Comparison of ENCODE assay signal across 12 cellular contexts in the genomic region with DNA sequence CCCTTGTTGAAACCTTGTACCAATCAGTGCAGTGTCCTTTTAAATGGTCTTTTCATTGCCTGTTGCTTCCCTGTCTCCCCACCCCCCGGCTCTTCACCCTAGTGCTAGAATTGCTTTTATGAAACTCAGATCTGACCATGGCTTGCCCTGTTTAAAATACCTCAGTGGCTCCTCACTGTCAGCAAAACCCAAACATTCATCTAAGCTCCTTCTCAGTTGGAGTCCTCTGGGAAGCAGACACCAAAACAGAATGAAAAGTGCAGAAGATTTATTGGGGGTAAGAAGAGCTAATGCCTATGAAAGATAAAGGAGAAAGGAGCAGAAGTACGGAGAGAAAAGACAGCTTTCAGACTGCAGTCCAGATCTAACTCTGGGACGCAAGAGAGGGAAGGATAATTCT. TPM values are rescaled to one million over a fixed set of nuclear protein-coding genes. Genes with fewer than 3 reads are reported as not detected.
DNase-seq lines count a peak whose midpoint lies in the region; ATAC-seq and TF ChIP-seq lines count a peak whose summit lies in the region.
"Had no signal": no experiment of that assay in that cellular context is flagged by ENCODE, and none has a peak within 500 bp of the region (broad histone marks: within the 10 kb centered on the region; RNA-seq: fewer than 3 reads in every experiment).

No MANE protein-coding gene starts in this region.

- peaks cover 11% of the 10 kb centered on the region for H3K36me3 Mint-ChIP-seq in T-helper 17 cell (ENCODE audit: low read depth)

- H3K4me1 Mint-ChIP-seq in T-helper 17 cell = peaks cover 77% of the 10 kb centered on the region

- DNase-seq in DND-41 = no peak
- DNase-seq in T-helper 17 cell = no peak
- DNase-seq in hepatocyte (ENCODE audit: low spot score) = no peak
- no peak for DNase-seq in activated CD4-positive, alpha-beta T cell treated with anti-CD3 and anti-CD28 coated beads for 4 hours
- DNase-seq: left colon; MG63; posterior cingulate gyrus; stimulated activated CD4-positive, alpha-beta T cell treated with anti-CD3 and anti-CD28 coated beads, Interleukin-4, amount 100 ng/mL, for 4 hours; substantia nigra had no signal

- no peaks in the 10 kb centered on the region for H3K9me2 ChIP-seq in hepatocyte (replicated peaks; ENCODE audit: insufficient read depth)

- no peak overlapping the region for H3K4me3 Mint-ChIP-seq in T-helper 17 cell

- H3K9me3 ChIP-seq in DND-41 (ENCODE audit: insufficient read depth, low read length, severe bottlenecking) (no peaks in the 10 kb centered on the region), T-helper 17 cell (ENCODE audit: control insufficient read depth, low read length, poor library complexity, severe bottlenecking) (no peaks in the 10 kb centered on the region), hepatocyte (ENCODE audit: low read depth) (no peaks in the 10 kb centered on the region)
- H3K9me3 ChIP-seq: MG63 had no signal

- H4K20me1 ChIP-seq in DND-41 (ENCODE audit: insufficient read depth, low read length) = peaks cover 76% of the 10 kb centered on the region
- H4K20me1 ChIP-seq in hepatocyte (ENCODE audit: insufficient read depth, poor library complexity, severe bottlenecking) = no peaks in the 10 kb centered on the region

- no peak for ATAC-seq in DND-41 (ENCODE audit: insufficient read depth, low read depth)
- no peak for ATAC-seq in T-helper 17 cell
- no peak for ATAC-seq in GM19328 (IDR thresholded peaks at IDR 0.05; ENCODE audit: unreplicated experiment)
- no peak for ATAC-seq in GM21367 (IDR thresholded peaks at IDR 0.05; ENCODE audit: unreplicated experiment)
- ATAC-seq: left colon had no signal

- no peak for TF ChIP-seq CTCF in DND-41 (IDR thresholded peaks at IDR 0.05; ENCODE audit: borderline replicate concordance, extremely low read depth, low read length, poor library complexity, severe bottlenecking)
- TF ChIP-seq CTCF in hepatocyte (IDR thresholded peaks at IDR 0.05; ENCODE audit: poor library complexity) = no peak

- 52% methylated on average over 3 of the region's 3 CpGs for WGBS in hepatocyte (ENCODE audit: low lambda C conversion rate, missing lambda C conversion rate)

- peak overlapping the region; percentile 15; the same call in 1 of the 2 replicates for H3K4me2 ChIP-seq in DND-41 (ENCODE audit: insufficient read depth, low read length)
- H3K4me2 ChIP-seq in hepatocyte = peak overlapping the region; percentile 31

- H3K36me3 ChIP-seq in DND-41 (ENCODE audit: insufficient read depth, low read length) (peaks cover 82% of the 10 kb centered on the region), hepatocyte (replicated peaks; ENCODE audit: insufficient read depth, low read depth) (no peaks in the 10 kb centered on the region), rectal smooth muscle tissue (ENCODE audit: control insufficient read depth, insufficient read depth, low read length) (no peaks in the 10 kb centered on the region)

- H3K27me3 ChIP-seq in DND-41 (ENCODE audit: insufficient read depth, low read length, poor library complexity) = no peaks in the 10 kb centered on the region
- H3K27me3 ChIP-seq in hepatocyte = no peaks in the 10 kb centered on the region
- H3K27me3 ChIP-seq in rectal smooth muscle tissue (ENCODE audit: control insufficient read depth, insufficient read depth, low read length) = no peaks in the 10 kb centered on the region
- H3K27me3 ChIP-seq: MG63 had no signal

- H3K9ac ChIP-seq in DND-41 (ENCODE audit: low read depth, low read length) (no peak overlapping the region), rectal smooth muscle tissue (ENCODE audit: low read length) (no peak overlapping the region)

- H3K4me1 ChIP-seq in DND-41 (ENCODE audit: insufficient read depth, low read length) = peaks cover 89% of the 10 kb centered on the region
- H3K4me1 ChIP-seq in hepatocyte (ENCODE audit: insufficient read depth) = peaks cover 37% of the 10 kb centered on the region
- H3K4me1 ChIP-seq in rectal smooth muscle tissue (ENCODE audit: control insufficient read depth, insufficient read depth, low read length) = peaks cover 33% of the 10 kb centered on the region

- H3K79me2 ChIP-seq in DND-41 (ENCODE audit: insufficient read depth, low read length) (peaks cover 99% of the 10 kb centered on the region), hepatocyte (peaks cover 3% of the 10 kb centered on the region)

- H3K27me3 Mint-ChIP-seq in T-helper 17 cell = no peaks in the 10 kb centered on the region

- H2AFZ ChIP-seq in DND-41 (ENCODE audit: low read depth, low read length) (no peak overlapping the region), hepatocyte (no peak overlapping the region)

- H3K4me3 ChIP-seq in DND-41 (ENCODE audit: low read depth in 1 of 2, low read length in 2 of 2) (no peak overlapping the region), hepatocyte (no peak overlapping the region), rectal smooth muscle tissue (ENCODE audit: low read length) (peak overlapping the region; percentile 20)
- H3K4me3 ChIP-seq: MG63 had no signal

- peak overlapping the region; percentile 73 for H3K27ac ChIP-seq in DND-41 (ENCODE audit: low read length)
- H3K27ac ChIP-seq in hepatocyte = peak overlapping the region; percentile 20
- H3K27ac ChIP-seq in rectal smooth muscle tissue (ENCODE audit: low read depth, low read length) = peak overlapping the region; percentile 67

- H3K27ac Mint-ChIP-seq in T-helper 17 cell = peak overlapping the region; percentile 95

RNA-seq across cellular contexts. Expression of gene IRF1, which starts 56.2 kb away (rescaled TPM):
- 100 to 1,000 TPM; 590 to 639 TPM for total RNA-seq in T-helper 17 cell
- total RNA-seq in hepatocyte = 25.6 and 30.9 TPM in 2 replicates
- 35.8 and 44.8 TPM in 2 replicates for polyA plus RNA-seq in hepatocyte

Comparison
In these comparisons a context has a peak if more than half of its experiments do, and no peak if none do; other contexts are left out.
1. H3K27ac ChIP-seq: peak in every context shown above with its lines; median percentile 73 in DND-41; 67 in rectal smooth muscle tissue; 20 in hepatocyte.
2. RNA of gene IRF1, which starts 56.2 kb away (total RNA-seq): 590 to 639 TPM in T-helper 17 cell; 25.6 to 30.9 TPM in hepatocyte; every median in the first group is over 10 times any median in the second.